ENCODE assay signal across 1 cellular context in genomic region chr2:9983413-9984216, GRCh38.
TF ChIP-seq lines count a peak whose summit lies in the region.

No MANE protein-coding gene starts in this region.

TF ChIP-seq in HepG2, 621 proteins besides CTCF, POLR2A, EP300 and RAD21:
- TF ChIP-seq ZNF784 (CRISPR knock-in tag; IDR thresholded peaks at IDR 0.05; ENCODE audit: borderline replicate concordance) (no peak), TGIF2 (CRISPR knock-in tag; IDR thresholded peaks at IDR 0.05) (peak; percentile 35; the same call in 1 of the 2 replicates), NCOA1 (CRISPR knock-in tag; IDR thresholded peaks at IDR 0.05) (0 out of 2 replicates have a peak, but pooled peaks have one; percentile 16), ZNF513 (CRISPR knock-in tag; conservative IDR thresholded peaks at IDR 0.05) (no peak), ZFP37 (CRISPR knock-in tag; IDR thresholded peaks at IDR 0.05; ENCODE audit: borderline replicate concordance) (no peak)
TF ChIP-seq in HepG2: peak in this region for 2.
